In the genomic region with DNA sequence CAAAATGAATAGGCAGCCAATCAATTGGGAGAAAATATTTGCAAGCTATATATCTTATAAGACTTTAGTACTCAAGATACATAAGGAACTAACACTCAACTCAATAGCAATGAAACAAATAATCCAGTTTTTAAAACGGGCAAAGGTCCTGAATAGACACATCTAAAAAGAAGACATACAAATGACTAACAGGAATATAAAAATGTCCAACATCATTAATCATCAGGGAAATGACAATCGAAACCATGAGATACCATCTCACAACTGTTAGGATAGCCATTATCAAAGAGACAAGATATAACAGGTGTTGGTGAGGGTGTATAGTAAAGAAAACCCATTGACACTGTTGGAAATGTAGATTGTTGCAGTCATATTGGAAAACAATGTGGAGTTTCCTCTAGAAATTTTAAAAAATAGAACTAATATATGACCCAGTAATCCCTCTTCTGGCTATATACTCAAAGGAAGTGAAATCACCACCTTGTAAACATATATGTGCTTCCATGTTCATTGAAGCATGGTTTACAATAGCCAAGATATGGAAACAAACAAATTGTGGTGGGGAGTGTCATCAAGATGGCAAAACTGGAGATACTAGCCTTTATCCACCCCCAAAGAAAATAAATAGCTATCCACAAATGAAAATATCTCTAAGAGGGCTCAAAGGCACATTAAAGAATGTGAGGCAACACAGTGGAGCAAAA, we compare ENCODE assay signal across 1 cellular context.
TF ChIP-seq lines count a peak whose summit lies in the region.

No MANE protein-coding gene starts in this region.

TF ChIP-seq in WTC11, 78 proteins besides CTCF, POLR2A, EP300 and RAD21 (continued from another document):
- TF ChIP-seq, protein P1, sequence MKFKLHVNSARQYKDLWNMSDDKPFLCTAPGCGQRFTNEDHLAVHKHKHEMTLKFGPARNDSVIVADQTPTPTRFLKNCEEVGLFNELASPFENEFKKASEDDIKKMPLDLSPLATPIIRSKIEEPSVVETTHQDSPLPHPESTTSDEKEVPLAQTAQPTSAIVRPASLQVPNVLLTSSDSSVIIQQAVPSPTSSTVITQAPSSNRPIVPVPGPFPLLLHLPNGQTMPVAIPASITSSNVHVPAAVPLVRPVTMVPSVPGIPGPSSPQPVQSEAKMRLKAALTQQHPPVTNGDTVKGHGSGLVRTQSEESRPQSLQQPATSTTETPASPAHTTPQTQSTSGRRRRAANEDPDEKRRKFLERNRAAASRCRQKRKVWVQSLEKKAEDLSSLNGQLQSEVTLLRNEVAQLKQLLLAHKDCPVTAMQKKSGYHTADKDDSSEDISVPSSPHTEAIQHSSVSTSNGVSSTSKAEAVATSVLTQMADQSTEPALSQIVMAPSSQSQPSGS (CRISPR knock-in tag; IDR thresholded peaks at IDR 0.05; ENCODE audit: borderline replicate concordance, low read depth), result no peak
- TF ChIP-seq, protein P2, sequence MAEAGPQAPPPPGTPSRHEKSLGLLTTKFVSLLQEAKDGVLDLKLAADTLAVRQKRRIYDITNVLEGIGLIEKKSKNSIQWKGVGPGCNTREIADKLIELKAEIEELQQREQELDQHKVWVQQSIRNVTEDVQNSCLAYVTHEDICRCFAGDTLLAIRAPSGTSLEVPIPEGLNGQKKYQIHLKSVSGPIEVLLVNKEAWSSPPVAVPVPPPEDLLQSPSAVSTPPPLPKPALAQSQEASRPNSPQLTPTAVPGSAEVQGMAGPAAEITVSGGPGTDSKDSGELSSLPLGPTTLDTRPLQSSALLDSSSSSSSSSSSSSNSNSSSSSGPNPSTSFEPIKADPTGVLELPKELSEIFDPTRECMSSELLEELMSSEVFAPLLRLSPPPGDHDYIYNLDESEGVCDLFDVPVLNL (CRISPR knock-in tag; IDR thresholded peaks at IDR 0.05; ENCODE audit: borderline replicate concordance, low read depth), result no peak
